2 cellular contexts compared by ENCODE assay signal in the genomic region with DNA sequence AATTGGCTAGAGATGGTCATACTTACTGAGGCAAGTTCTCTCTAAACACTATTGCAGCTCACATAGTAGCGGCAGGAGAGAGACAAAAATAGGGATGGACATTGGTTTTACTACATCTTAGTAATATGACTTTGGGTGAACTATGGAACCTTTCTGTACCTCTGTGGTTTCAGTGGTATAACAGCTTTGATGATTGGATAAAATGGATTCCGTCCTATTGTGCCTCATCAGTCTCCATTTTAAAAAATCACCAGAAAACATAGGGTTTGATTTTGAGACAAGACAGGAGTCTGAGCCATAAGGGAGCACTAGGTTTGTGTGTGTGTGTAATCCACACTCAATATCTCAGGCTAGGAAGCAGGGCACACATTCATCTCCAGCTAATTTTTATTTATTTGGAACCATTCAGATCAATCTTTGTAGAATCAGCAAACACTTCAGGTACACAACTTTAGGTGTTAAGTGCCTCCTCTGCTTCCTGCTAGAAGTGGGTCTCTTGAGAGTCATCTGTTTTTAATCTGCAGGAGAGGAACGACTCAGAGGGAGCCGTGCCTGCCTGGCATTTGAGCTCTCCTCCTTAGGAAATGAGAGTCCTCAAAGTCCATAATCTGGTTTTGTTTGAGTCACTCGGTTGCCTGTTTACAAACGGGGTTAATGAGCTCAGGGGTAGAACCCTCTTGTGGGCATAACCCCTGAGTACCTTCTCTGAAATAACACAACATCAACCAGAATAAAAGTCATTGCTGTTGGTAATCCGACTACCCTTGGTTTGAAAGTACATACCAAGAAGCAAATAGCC.
A peak's percentile ranks its signal among the peaks of the same experiment; 100 is the strongest.
TF ChIP-seq lines count a peak whose summit lies in the region.

No MANE protein-coding gene starts in this region.

TF ChIP-seq in liver, 16 proteins besides CTCF, POLR2A, EP300 and RAD21 (continued from another document):
- TF ChIP-seq RXRA (IDR thresholded peaks at IDR 0.05), result peak; percentile 90 to 98
- no peak for TF ChIP-seq NR2F2 (IDR thresholded peaks at IDR 0.05)
- TF ChIP-seq, protein P1, sequence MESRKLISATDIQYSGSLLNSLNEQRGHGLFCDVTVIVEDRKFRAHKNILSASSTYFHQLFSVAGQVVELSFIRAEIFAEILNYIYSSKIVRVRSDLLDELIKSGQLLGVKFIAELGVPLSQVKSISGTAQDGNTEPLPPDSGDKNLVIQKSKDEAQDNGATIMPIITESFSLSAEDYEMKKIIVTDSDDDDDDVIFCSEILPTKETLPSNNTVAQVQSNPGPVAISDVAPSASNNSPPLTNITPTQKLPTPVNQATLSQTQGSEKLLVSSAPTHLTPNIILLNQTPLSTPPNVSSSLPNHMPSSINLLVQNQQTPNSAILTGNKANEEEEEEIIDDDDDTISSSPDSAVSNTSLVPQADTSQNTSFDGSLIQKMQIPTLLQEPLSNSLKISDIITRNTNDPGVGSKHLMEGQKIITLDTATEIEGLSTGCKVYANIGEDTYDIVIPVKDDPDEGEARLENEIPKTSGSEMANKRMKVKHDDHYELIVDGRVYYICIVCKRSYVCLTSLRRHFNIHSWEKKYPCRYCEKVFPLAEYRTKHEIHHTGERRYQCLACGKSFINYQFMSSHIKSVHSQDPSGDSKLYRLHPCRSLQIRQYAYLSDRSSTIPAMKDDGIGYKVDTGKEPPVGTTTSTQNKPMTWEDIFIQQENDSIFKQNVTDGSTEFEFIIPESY (IDR thresholded peaks at IDR 0.05), result no peak
- peak; percentile 76 for TF ChIP-seq SP1 (IDR thresholded peaks at IDR 0.05)
- TF ChIP-seq HNF4A (conservative IDR thresholded peaks at IDR 0.05), result peak; percentile 57 to 76
- TF ChIP-seq FOXA2 (IDR thresholded peaks at IDR 0.05), result no peak
- TF ChIP-seq, protein P2, sequence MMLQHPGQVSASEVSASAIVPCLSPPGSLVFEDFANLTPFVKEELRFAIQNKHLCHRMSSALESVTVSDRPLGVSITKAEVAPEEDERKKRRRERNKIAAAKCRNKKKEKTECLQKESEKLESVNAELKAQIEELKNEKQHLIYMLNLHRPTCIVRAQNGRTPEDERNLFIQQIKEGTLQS (IDR thresholded peaks at IDR 0.05), result no peak
- peak; percentile 14 for TF ChIP-seq HNF4G (IDR thresholded peaks at IDR 0.05)
- TF ChIP-seq YY1 (IDR thresholded peaks at IDR 0.05), result no peak
- TF ChIP-seq, protein P3, sequence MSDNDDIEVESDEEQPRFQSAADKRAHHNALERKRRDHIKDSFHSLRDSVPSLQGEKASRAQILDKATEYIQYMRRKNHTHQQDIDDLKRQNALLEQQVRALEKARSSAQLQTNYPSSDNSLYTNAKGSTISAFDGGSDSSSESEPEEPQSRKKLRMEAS (IDR thresholded peaks at IDR 0.05), result no peak
- TF ChIP-seq FOXA1 (IDR thresholded peaks at IDR 0.05), result no peak
- TF ChIP-seq TAF1 (conservative IDR thresholded peaks at IDR 0.05), result no peak
- TF ChIP-seq GABPA (IDR thresholded peaks at IDR 0.05 in 1 of 2, conservative IDR thresholded peaks at IDR 0.05 in 1 of 2), result no peak
- no peak for TF ChIP-seq EGR1 (IDR thresholded peaks at IDR 0.05; ENCODE audit: low read depth in 2 of 2)
- TF ChIP-seq JUND (IDR thresholded peaks at IDR 0.05), result no peak

TF ChIP-seq in HepG2, 621 proteins besides CTCF, POLR2A, EP300 and RAD21 (continued from another document):
- TF ChIP-seq, protein P4, sequence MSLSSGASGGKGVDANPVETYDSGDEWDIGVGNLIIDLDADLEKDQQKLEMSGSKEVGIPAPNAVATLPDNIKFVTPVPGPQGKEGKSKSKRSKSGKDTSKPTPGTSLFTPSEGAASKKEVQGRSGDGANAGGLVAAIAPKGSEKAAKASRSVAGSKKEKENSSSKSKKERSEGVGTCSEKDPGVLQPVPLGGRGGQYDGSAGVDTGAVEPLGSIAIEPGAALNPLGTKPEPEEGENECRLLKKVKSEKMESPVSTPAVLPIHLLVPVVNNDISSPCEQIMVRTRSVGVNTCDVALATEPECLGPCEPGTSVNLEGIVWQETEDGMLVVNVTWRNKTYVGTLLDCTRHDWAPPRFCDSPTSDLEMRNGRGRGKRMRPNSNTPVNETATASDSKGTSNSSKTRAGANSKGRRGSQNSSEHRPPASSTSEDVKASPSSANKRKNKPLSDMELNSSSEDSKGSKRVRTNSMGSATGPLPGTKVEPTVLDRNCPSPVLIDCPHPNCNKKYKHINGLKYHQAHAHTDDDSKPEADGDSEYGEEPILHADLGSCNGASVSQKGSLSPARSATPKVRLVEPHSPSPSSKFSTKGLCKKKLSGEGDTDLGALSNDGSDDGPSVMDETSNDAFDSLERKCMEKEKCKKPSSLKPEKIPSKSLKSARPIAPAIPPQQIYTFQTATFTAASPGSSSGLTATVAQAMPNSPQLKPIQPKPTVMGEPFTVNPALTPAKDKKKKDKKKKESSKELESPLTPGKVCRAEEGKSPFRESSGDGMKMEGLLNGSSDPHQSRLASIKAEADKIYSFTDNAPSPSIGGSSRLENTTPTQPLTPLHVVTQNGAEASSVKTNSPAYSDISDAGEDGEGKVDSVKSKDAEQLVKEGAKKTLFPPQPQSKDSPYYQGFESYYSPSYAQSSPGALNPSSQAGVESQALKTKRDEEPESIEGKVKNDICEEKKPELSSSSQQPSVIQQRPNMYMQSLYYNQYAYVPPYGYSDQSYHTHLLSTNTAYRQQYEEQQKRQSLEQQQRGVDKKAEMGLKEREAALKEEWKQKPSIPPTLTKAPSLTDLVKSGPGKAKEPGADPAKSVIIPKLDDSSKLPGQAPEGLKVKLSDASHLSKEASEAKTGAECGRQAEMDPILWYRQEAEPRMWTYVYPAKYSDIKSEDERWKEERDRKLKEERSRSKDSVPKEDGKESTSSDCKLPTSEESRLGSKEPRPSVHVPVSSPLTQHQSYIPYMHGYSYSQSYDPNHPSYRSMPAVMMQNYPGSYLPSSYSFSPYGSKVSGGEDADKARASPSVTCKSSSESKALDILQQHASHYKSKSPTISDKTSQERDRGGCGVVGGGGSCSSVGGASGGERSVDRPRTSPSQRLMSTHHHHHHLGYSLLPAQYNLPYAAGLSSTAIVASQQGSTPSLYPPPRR (CRISPR knock-in tag; IDR thresholded peaks at IDR 0.05; ENCODE audit: borderline replicate concordance), result no peak
- TF ChIP-seq TMF1 (CRISPR knock-in tag; IDR thresholded peaks at IDR 0.05; ENCODE audit: low read depth) (no peak), ZNF614 (CRISPR knock-in tag; IDR thresholded peaks at IDR 0.05; ENCODE audit: borderline replicate concordance) (no peak), ZBTB7A (CRISPR knock-in tag; IDR thresholded peaks at IDR 0.05) (no peak), CBFB (CRISPR knock-in tag; IDR thresholded peaks at IDR 0.05) (no peak), ZNF589 (CRISPR knock-in tag; conservative IDR thresholded peaks at IDR 0.05) (no peak), GABPA (IDR thresholded peaks at IDR 0.05; ENCODE audit: low read depth, low read length) (no peak), GABPA (CRISPR knock-in tag; IDR thresholded peaks at IDR 0.05; ENCODE audit: low read depth) (no peak)
